ENCODE assay signal across 10 cellular contexts in the genomic region with DNA sequence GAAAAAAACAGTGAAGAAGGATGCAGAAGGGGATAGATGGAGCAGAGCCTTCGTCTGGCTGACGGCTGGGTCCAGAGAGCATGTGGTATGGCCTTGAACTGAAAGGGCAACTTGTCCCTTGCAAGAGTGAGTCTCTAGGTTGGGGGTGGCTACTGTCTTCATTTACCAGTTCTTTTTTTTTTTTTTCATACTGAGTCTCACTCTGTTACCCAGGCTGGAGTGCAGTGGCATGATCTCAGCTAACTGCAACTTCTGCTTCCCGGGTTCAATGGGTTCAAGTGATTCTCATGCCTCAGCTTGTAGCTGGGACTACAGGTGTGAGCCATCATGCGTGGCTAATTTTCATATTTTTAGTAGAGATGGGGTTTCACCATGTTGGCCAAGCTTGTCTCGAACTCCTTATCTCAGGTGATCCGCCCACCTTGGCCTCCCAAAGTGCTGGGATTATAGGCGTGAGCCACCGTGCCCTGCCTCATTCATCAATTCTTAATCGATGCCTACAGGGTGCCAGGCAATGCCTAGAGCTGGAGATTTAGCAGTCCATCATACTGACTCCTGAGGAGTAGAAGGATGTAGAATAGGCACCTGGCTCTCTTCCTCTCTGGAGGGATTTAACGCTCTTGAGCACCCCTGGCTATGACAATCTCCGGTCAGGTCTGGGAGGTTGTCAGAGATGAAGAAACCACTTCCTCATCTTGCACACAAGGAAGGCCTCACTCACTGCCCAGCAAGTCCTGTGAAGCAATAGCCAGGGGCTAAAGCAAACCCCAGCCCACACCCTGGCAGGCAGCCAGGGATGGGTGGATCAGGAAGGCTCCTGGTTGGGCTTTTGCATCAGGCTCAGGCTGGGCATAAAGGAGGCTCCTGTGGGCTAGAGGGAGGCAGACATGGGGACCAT.
A peak's percentile ranks its signal among the peaks of the same experiment; 100 is the strongest.
DNase-seq lines count a peak whose midpoint lies in the region; ATAC-seq and TF ChIP-seq lines count a peak whose summit lies in the region.
"Had no signal": no experiment of that assay in that cellular context is flagged by ENCODE, and none has a peak within 500 bp of the region (broad histone marks: within the 10 kb centered on the region; RNA-seq: fewer than 3 reads in every experiment).

A gene with protein sequence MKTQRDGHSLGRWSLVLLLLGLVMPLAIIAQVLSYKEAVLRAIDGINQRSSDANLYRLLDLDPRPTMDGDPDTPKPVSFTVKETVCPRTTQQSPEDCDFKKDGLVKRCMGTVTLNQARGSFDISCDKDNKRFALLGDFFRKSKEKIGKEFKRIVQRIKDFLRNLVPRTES (plus strand): TSS at position 880 of the 898 bp plus-strand sequence. CDS start 17 bp downstream, at position 897.

- ATAC-seq in HG03045 (IDR thresholded peaks at IDR 0.05; ENCODE audit: unreplicated experiment): peak; percentile 58
- ATAC-seq in RWPE2 (ENCODE audit: low read depth): peak; percentile 84
- ATAC-seq in stimulated activated naive CD8-positive, alpha-beta T cell treated with anti-CD3 and anti-CD28 coated beads, Interleukin-15, Interleukin-2, amounts not matched to agents 100 U/mL and 50 U/mL, for 24 hours: peak; percentile 15
- ATAC-seq: T-cell had no signal

- no peak for TF ChIP-seq CTCF in RWPE2 (IDR thresholded peaks at IDR 0.05; ENCODE audit: poor library complexity, severe bottlenecking)

- H3K4me3 ChIP-seq in RWPE2 (ENCODE audit: severe bottlenecking): no peak within 1 kb of the TSS
- H3K4me3 ChIP-seq: A549 had no signal

- intact Hi-C loops in head of caudate nucleus (cut with DNase I): no loop called here

- no peak within 1 kb of the TSS for H3K27ac ChIP-seq in RWPE2 (ENCODE audit: poor library complexity, severe bottlenecking)
- H3K27ac ChIP-seq: A549 had no signal

- peaks cover 11% of the 10 kb centered on the region for H3K4me1 ChIP-seq in RWPE2 (ENCODE audit: insufficient read depth, poor library complexity, severe bottlenecking)
- H3K4me1 ChIP-seq: A549 had no signal

- H3K36me3 ChIP-seq in RWPE2 (ENCODE audit: low read depth): no peaks in the 10 kb centered on the region

- H3K9me3 ChIP-seq in RWPE2 (ENCODE audit: severe bottlenecking): no peaks in the 10 kb centered on the region
- H3K9me3 ChIP-seq: A549 had no signal

- DNase-seq in DMS53 (lab: John Stamatoyannopoulos, UW) (peak; percentile 14), DMS53 treated with DMSO at 0.1 percent for 48 hours (lab: John Stamatoyannopoulos, UW; ENCODE audit: unreplicated experiment) (no peak), RWPE2 (ENCODE audit: low spot score) (peak; percentile 81), head of caudate nucleus (peak in 40 of 42 donors; percentile 15 to 79 (median 50)), T-helper 2 cell (no peak)
- no peak for DNase-seq in stimulated activated naive CD8-positive, alpha-beta T cell treated with anti-CD3 and anti-CD28 coated beads, Interleukin-15, Interleukin-2, amounts not matched to agents 100 U/mL and 50 U/mL, for 24 hours
- no peak for DNase-seq in activated naive CD4-positive, alpha-beta T cell treated with anti-CD3 and anti-CD28 coated beads, Interleukin-2, amount 50 U/mL, for 16 hours

- no peaks in the 10 kb centered on the region for H3K27me3 ChIP-seq in RWPE2 (ENCODE audit: insufficient read depth, poor library complexity, severe bottlenecking)

Comparison
In these comparisons a context has a peak if more than half of its experiments do, and no peak if none do; other contexts are left out.
1. DNase-seq: peak in DMS53 (single experiment), RWPE2 (single experiment) and head of caudate nucleus (40 of 42); none in DMS53 treated with DMSO at 0.1 percent for 48 hours (single experiment), stimulated activated naive CD8-positive, alpha-beta T cell treated with anti-CD3 and anti-CD28 coated beads, Interleukin-15, Interleukin-2, amounts not matched to agents 100 U/mL and 50 U/mL, for 24 hours (single experiment), T-helper 2 cell (0 of 5) and activated naive CD4-positive, alpha-beta T cell treated with anti-CD3 and anti-CD28 coated beads, Interleukin-2, amount 50 U/mL, for 16 hours (single experiment).
2. ATAC-seq: peak in every context shown above with its lines; median percentile 84 in RWPE2; 58 in HG03045; 15 in stimulated activated naive CD8-positive, alpha-beta T cell treated with anti-CD3 and anti-CD28 coated beads, Interleukin-15, Interleukin-2, amounts not matched to agents 100 U/mL and 50 U/mL, for 24 hours.